8 cellular contexts compared by ENCODE assay signal in genomic region chr3:123067689-123068226, GRCh38. TPM values are rescaled to one million over a fixed set of nuclear protein-coding genes. Genes with fewer than 3 reads are reported as not detected.
DNase-seq lines count a peak whose midpoint lies in the region; ATAC-seq and TF ChIP-seq lines count a peak whose summit lies in the region.

No MANE protein-coding gene starts in this region.

- H3F3A ChIP-seq in PC-3 (ENCODE audit: low read length, unreplicated experiment) (no peaks in the 10 kb centered on the region), neural cell (ENCODE audit: insufficient read depth, low read length, poor library complexity, severe bottlenecking) (no peaks in the 10 kb centered on the region)

- no peak for TF ChIP-seq EP300 in neural cell (conservative IDR thresholded peaks at IDR 0.05; ENCODE audit: poor library complexity, severe bottlenecking)

- intact Hi-C loops in PC-3 (cut with micrococcal nuclease), result loop anchor here (5.0 kb wide), 1 partner anchor 135 kb away; the partner anchor contains the start of gene SEC22A

- H3K9me2 ChIP-seq in PC-3 (replicated peaks; ENCODE audit: low read length), result no peaks in the 10 kb centered on the region
- H3K9me2 ChIP-seq in neural cell (ENCODE audit: insufficient read depth, low read length), result no peaks in the 10 kb centered on the region

- POLR2A ChIA-PET in PC-3 (lab: Charles Lee; ENCODE audit: unreplicated experiment), result interaction anchor here (0.6 kb wide), 1 partner anchor 389 kb away, joined by 3 read pairs; no protein-coding TSS in a partner anchor

- peak; percentile 9 for ATAC-seq in PC-3

- peak overlapping the region; percentile 92 for H3K9ac ChIP-seq in PC-3 (ENCODE audit: low read length)
- H3K9ac ChIP-seq in endocrine pancreas (ENCODE audit: control insufficient read depth, insufficient read depth, low read length), result peak overlapping the region; percentile 77
- peak overlapping the region; percentile 44 for H3K9ac ChIP-seq in neural cell (ENCODE audit: low read length)

- H3K4me2 ChIP-seq in PC-3 (ENCODE audit: low read length) (peak overlapping the region; percentile 89), neural cell (ENCODE audit: low read length) (peak overlapping the region; percentile 51)

- H3K9me3 ChIP-seq in PC-3 (ENCODE audit: low read length), result no peaks in the 10 kb centered on the region
- no peaks in the 10 kb centered on the region for H3K9me3 ChIP-seq in endocrine pancreas (ENCODE audit: control insufficient read depth, low read length)
- H3K9me3 ChIP-seq in neural cell (ENCODE audit: low read length), result no peaks in the 10 kb centered on the region

- H4K20me1 ChIP-seq in PC-3 (ENCODE audit: low read length) (peaks cover 24% of the 10 kb centered on the region), neural cell (ENCODE audit: insufficient read depth) (no peaks in the 10 kb centered on the region)

- peaks cover 15% of the 10 kb centered on the region for H3K4me1 ChIP-seq in PC-3 (ENCODE audit: insufficient read depth, low read length)
- H3K4me1 ChIP-seq in endocrine pancreas (ENCODE audit: control insufficient read depth, insufficient read depth, low read length), result no peaks in the 10 kb centered on the region

- H2AFZ ChIP-seq in PC-3 (ENCODE audit: low read length) (peak overlapping the region; percentile 90), neural cell (ENCODE audit: low read depth, low read length) (peak overlapping the region; percentile 87)

- peaks cover 7% of the 10 kb centered on the region for H3K27me3 ChIP-seq in H7 (ENCODE audit: control insufficient read depth, insufficient read depth, low read length)
- H3K27me3 ChIP-seq in PC-3 (ENCODE audit: low read length), result no peaks in the 10 kb centered on the region
- H3K27me3 ChIP-seq in endocrine pancreas (ENCODE audit: control insufficient read depth, insufficient read depth, low read length), result no peaks in the 10 kb centered on the region
- H3K27me3 ChIP-seq in neural cell (ENCODE audit: insufficient read depth, low read depth, low read length), result peaks cover 17% of the 10 kb centered on the region

- TF ChIP-seq CTCF in PC-3 (conservative IDR thresholded peaks at IDR 0.05; ENCODE audit: low read depth, low read length), result no peak
- TF ChIP-seq CTCF in neural cell (IDR thresholded peaks at IDR 0.05; ENCODE audit: poor library complexity, severe bottlenecking), result no peak

- H3K27ac ChIP-seq in PC-3 (ENCODE audit: low read length) (peak overlapping the region; percentile 25), neural cell (ENCODE audit: low read length) (no peak overlapping the region)

- CTCF ChIA-PET in PC-3 (lab: Charles Lee), result no interaction called here

- DNase-seq in ELR (ENCODE audit: low read depth) (peak; percentile 37), H7 (no peak), PC-3 (peak; percentile 74), SIG-M5 treated with dmso at 0.1 percent for 504 hours (lab: John Stamatoyannopoulos, UW; ENCODE audit: unreplicated experiment) (no peak), pons (ENCODE audit: low spot score) (no peak), AG08395 (ENCODE audit: low spot score) (no peak)

- no peak for TF ChIP-seq RAD21 in neural cell (conservative IDR thresholded peaks at IDR 0.05)

- TSS peak; percentile 69 for BruUV-seq in PC-3 (replicated peaks; lab: Mats Ljungman, UMichigan)

- H3K4me3 ChIP-seq in H7 (ENCODE audit: insufficient read depth, low read depth, low read length) (peak overlapping the region; percentile 97), PC-3 (ENCODE audit: low read length) (peak overlapping the region; percentile 86), endocrine pancreas (ENCODE audit: control insufficient read depth, insufficient read depth, low read length) (peak overlapping the region; percentile 74), neural cell (ENCODE audit: low read length) (peak overlapping the region; percentile 97)

- peaks cover 56% of the 10 kb centered on the region for H3K79me2 ChIP-seq in PC-3 (ENCODE audit: low read length)
- H3K79me2 ChIP-seq in neural cell (replicated peaks; ENCODE audit: insufficient read depth, low read length), result no peaks in the 10 kb centered on the region

- H3K36me3 ChIP-seq in H7 (replicated peaks; ENCODE audit: control insufficient read depth, insufficient read depth, low read length) (no peaks in the 10 kb centered on the region), PC-3 (ENCODE audit: low read depth, low read length) (no peaks in the 10 kb centered on the region), endocrine pancreas (ENCODE audit: control insufficient read depth, insufficient read depth, low read length) (no peaks in the 10 kb centered on the region), neural cell (ENCODE audit: insufficient read depth, low read length) (no peaks in the 10 kb centered on the region)

TF ChIP-seq in neural cell, 6 proteins besides CTCF, POLR2A, EP300 and RAD21:
- TF ChIP-seq MXI1 (conservative IDR thresholded peaks at IDR 0.05; ENCODE audit: poor library complexity, severe bottlenecking) (no peak), REST (IDR thresholded peaks at IDR 0.05; ENCODE audit: borderline replicate concordance) (no peak), TAF1 (IDR thresholded peaks at IDR 0.05; ENCODE audit: low read depth) (no peak), POLR2AphosphoS5 (IDR thresholded peaks at IDR 0.05) (no peak), EZH2 (IDR thresholded peaks at IDR 0.05; ENCODE audit: borderline replicate concordance, insufficient read depth, low read length, poor library complexity, severe bottlenecking) (no peak), SMC3 (conservative IDR thresholded peaks at IDR 0.05; ENCODE audit: poor library complexity) (no peak)
TF ChIP-seq in neural cell: peak in this region for 0.

RNA-seq across cellular contexts. Expression of gene PDIA5, which starts 0.9 kb away (rescaled TPM):
- total RNA-seq in H7 (2014; rRNA removed; shearing (Covaris generic)), result 31.7 and 34.2 TPM in 2 replicates
- total RNA-seq in PC-3 (2014; rRNA removed), result 24.6 and 29.7 TPM in 2 replicates
- 1.4 and 4.9 TPM in 2 replicates for polyA plus RNA-seq in neural cell
- polyA minus RNA-seq in neural cell, result 0.73 and 2.3 TPM in 2 replicates

RNA-seq across cellular contexts. Expression of gene SEMA5B, which starts 40.2 kb away (rescaled TPM):
- total RNA-seq in H7 (2014; rRNA removed; shearing (Covaris generic)), result 16.4 and 22.4 TPM in 2 replicates
- total RNA-seq in PC-3 (2014; rRNA removed), result 0.04 TPM in 1 of 2 replicates, not detected in the other
- 3.8 and 7.0 TPM in 2 replicates for polyA plus RNA-seq in neural cell
- 3.1 and 4.1 TPM in 2 replicates for polyA minus RNA-seq in neural cell

Comparison
In these comparisons a context has a peak if more than half of its experiments do, and no peak if none do; other contexts are left out.
1. DNase-seq: peak in ELR (single experiment) and PC-3 (single experiment); none in H7 (single experiment), SIG-M5 treated with dmso at 0.1 percent for 504 hours (single experiment), pons (single experiment) and AG08395 (single experiment).
2. RNA of gene SEMA5B, which starts 40.2 kb away (total RNA-seq): 16.4 to 22.4 TPM in H7; 0.04 TPM in PC-3; every median in the first group is over 10 times any median in the second.
3. Peak in every context shown above with its lines, with median percentiles within 50 percentile points of each other: H3K4me3 ChIP-seq and H3K9ac ChIP-seq.